15 cellular contexts compared by ENCODE assay signal in genomic region chr15:59616390-59616789, GRCh38. TPM values are rescaled to one million over a fixed set of nuclear protein-coding genes. Genes with fewer than 3 reads are reported as not detected.
A peak's percentile ranks its signal among the peaks of the same experiment; 100 is the strongest.
DNase-seq lines count a peak whose midpoint lies in the region; ATAC-seq and TF ChIP-seq lines count a peak whose summit lies in the region.
"Had no signal": no experiment of that assay in that cellular context is flagged by ENCODE, and none has a peak within 500 bp of the region (broad histone marks: within the 10 kb centered on the region; RNA-seq: fewer than 3 reads in every experiment).

No MANE protein-coding gene starts in this region.

- H3K36me3 ChIP-seq in OCI-LY1 (ENCODE audit: insufficient read depth, low read length) (no peaks in the 10 kb centered on the region), hepatocyte (replicated peaks; ENCODE audit: insufficient read depth, low read depth) (no peaks in the 10 kb centered on the region), transverse colon (no peaks in the 10 kb centered on the region)
- H3K36me3 ChIP-seq: lower lobe of right lung, WERI-Rb-1 had no signal

- no peaks in the 10 kb centered on the region for H3K9me3 ChIP-seq in OCI-LY1 (ENCODE audit: low read length)
- no peaks in the 10 kb centered on the region for H3K9me3 ChIP-seq in hepatocyte (ENCODE audit: low read depth)
- H3K9me3 ChIP-seq in transverse colon: no peaks in the 10 kb centered on the region
- H3K9me3 ChIP-seq: lower lobe of right lung had no signal

- 63% methylated on average over 3 of the region's 3 CpGs for WGBS in hepatocyte (ENCODE audit: low lambda C conversion rate, missing lambda C conversion rate)
- WGBS in transverse colon (ENCODE audit: low coverage in 1 of 2), 2 donors: 17 to 29% methylated on average over 1 to 3 of the region's 3 CpGs

- H3K27me3 ChIP-seq in OCI-LY1 (ENCODE audit: insufficient read depth, low read length): no peaks in the 10 kb centered on the region; the same call in 1 of the 2 replicates
- no peaks in the 10 kb centered on the region for H3K27me3 ChIP-seq in hepatocyte
- peaks cover 4% of the 10 kb centered on the region for H3K27me3 ChIP-seq in transverse colon

- H3K9me2 ChIP-seq in OCI-LY1 (ENCODE audit: low read depth, low read length): no peaks in the 10 kb centered on the region
- no peaks in the 10 kb centered on the region for H3K9me2 ChIP-seq in hepatocyte (replicated peaks; ENCODE audit: insufficient read depth)

- no peaks in the 10 kb centered on the region for H3F3A ChIP-seq in OCI-LY1 (ENCODE audit: insufficient read depth, low read length)

- H2AFZ ChIP-seq in OCI-LY1 (ENCODE audit: low read length) (no peak overlapping the region), hepatocyte (no peak overlapping the region)

- H3K27ac ChIP-seq in OCI-LY1 (ENCODE audit: low read depth, low read length, poor library complexity, severe bottlenecking): no peak overlapping the region
- H3K27ac ChIP-seq in hepatocyte: peak overlapping the region; percentile 72
- peak overlapping the region; percentile 55 to 69 (median 60) for H3K27ac ChIP-seq in transverse colon
- H3K27ac ChIP-seq: lower lobe of right lung, WERI-Rb-1 had no signal

- DNase-seq in NCI-H345 (lab: John Stamatoyannopoulos, UW): peak; percentile 23
- DNase-seq in NCI-H345 treated with DMSO at 0.1 percent for 48 hours (lab: John Stamatoyannopoulos, UW; ENCODE audit: unreplicated experiment): no peak
- DNase-seq in hepatocyte (ENCODE audit: low spot score): peak; percentile 43
- DNase-seq in transverse colon: peak; percentile 45
- no peak for DNase-seq in left ventricle myocardium superior
- no peak for DNase-seq in activated naive CD4-positive, alpha-beta T cell treated with anti-CD3 and anti-CD28 coated beads, Interleukin-2, amount 50 U/mL, for 16 hours
- DNase-seq in NCI-H1048 (lab: John Stamatoyannopoulos, UW): no peak
- DNase-seq: activated naive CD4-positive, alpha-beta T cell; effector memory CD8-positive, alpha-beta T cell; lower lobe of right lung; NCI-H1436; nucleus accumbens; WERI-Rb-1 had no signal

- ATAC-seq in left ventricle myocardium superior: no peak
- ATAC-seq: effector memory CD8-positive, alpha-beta T cell; lower lobe of right lung had no signal

- TF ChIP-seq CTCF in OCI-LY1 (IDR thresholded peaks at IDR 0.05; ENCODE audit: low read length) (peak; percentile 25; the same call in 1 of the 2 replicates), hepatocyte (IDR thresholded peaks at IDR 0.05; ENCODE audit: poor library complexity) (peak; percentile 32), transverse colon (IDR thresholded peaks at IDR 0.05) (peak in 2 of 5 experiments; percentile 8 to 16)

- H4K20me1 ChIP-seq in OCI-LY1 (ENCODE audit: insufficient read depth, low read length): no peaks in the 10 kb centered on the region
- no peaks in the 10 kb centered on the region for H4K20me1 ChIP-seq in hepatocyte (ENCODE audit: insufficient read depth, poor library complexity, severe bottlenecking)

- H3K4me1 ChIP-seq in OCI-LY1 (ENCODE audit: insufficient read depth, low read length, severe bottlenecking): peaks cover 9% of the 10 kb centered on the region
- no peaks in the 10 kb centered on the region for H3K4me1 ChIP-seq in hepatocyte (ENCODE audit: insufficient read depth)
- peaks cover 0 to 18% (median 4%) of the 10 kb centered on the region in 4 donors for H3K4me1 ChIP-seq in transverse colon
- H3K4me1 ChIP-seq: lower lobe of right lung had no signal

- in situ Hi-C loops in transverse colon (cut with MboI; ENCODE audit: low pct_ligation_motif_present in 1 of 4, low pct_unique_long_range_greater_than_20kb in 1 of 4, low sequenced_read_pairs in 3 of 4): no loop called here

- TF ChIP-seq EP300 in transverse colon (IDR thresholded peaks at IDR 0.05; ENCODE audit: low read depth): no peak

- H3K79me2 ChIP-seq in OCI-LY1 (ENCODE audit: insufficient read depth, low read length): no peaks in the 10 kb centered on the region
- H3K79me2 ChIP-seq in hepatocyte: peaks cover 4% of the 10 kb centered on the region

- H3K4me2 ChIP-seq in OCI-LY1 (ENCODE audit: low read length): no peak overlapping the region
- H3K4me2 ChIP-seq in hepatocyte: peak overlapping the region; percentile 19

- H3K4me3 ChIP-seq in OCI-LY1 (ENCODE audit: low read depth, low read length, poor library complexity, severe bottlenecking): no peak overlapping the region
- no peak overlapping the region for H3K4me3 ChIP-seq in hepatocyte
- peak overlapping the region in 2 of 4 donors; percentile 10 to 43 for H3K4me3 ChIP-seq in transverse colon
- H3K4me3 ChIP-seq: lower lobe of right lung had no signal

- no peak overlapping the region for H3K9ac ChIP-seq in OCI-LY1 (ENCODE audit: low read length)

- intact Hi-C loops in transverse colon (cut with DNase I; ENCODE audit: low total_unique reads): no loop called here
- intact Hi-C loops in left ventricle myocardium superior (cut with micrococcal nuclease): no loop called here

- TF ChIP-seq POLR2A in transverse colon (IDR thresholded peaks at IDR 0.05): peak; percentile 36

RNA-seq across cellular contexts. Expression of gene GCNT3, which starts 4.8 kb away (rescaled TPM):
- total RNA-seq in hepatocyte: 17.5 and 21.6 TPM in 2 replicates
- 14.6 and 19.9 TPM in 2 replicates for polyA plus RNA-seq in hepatocyte
- total RNA-seq in transverse colon: 100 to 1,000 TPM; 117 to 289 (median 184) TPM
- total RNA-seq in left ventricle myocardium superior: not detected
- polyA plus RNA-seq: IgD-negative memory B cell had no signal

RNA-seq across cellular contexts. Expression of gene GTF2A2, which starts 40.9 kb away (rescaled TPM):
- total RNA-seq in hepatocyte: 42.9 and 50.9 TPM in 2 replicates
- 252 and 253 TPM in 2 replicates for polyA plus RNA-seq in hepatocyte
- total RNA-seq in transverse colon: 10 to 100 TPM in 3 of 4 donors, 1 to 10 TPM in 1; 4.4 to 27.7 (median 17.8) TPM
- total RNA-seq in left ventricle myocardium superior: 121 TPM

Comparison
In these comparisons a context has a peak if more than half of its experiments do, and no peak if none do; other contexts are left out.
1. DNase-seq: peak in NCI-H345 (single experiment), hepatocyte (single experiment) and transverse colon (single experiment); none in NCI-H345 treated with DMSO at 0.1 percent for 48 hours (single experiment), left ventricle myocardium superior (single experiment), activated naive CD4-positive, alpha-beta T cell treated with anti-CD3 and anti-CD28 coated beads, Interleukin-2, amount 50 U/mL, for 16 hours (single experiment) and NCI-H1048 (single experiment).
2. RNA of gene GCNT3, which starts 4.8 kb away (total RNA-seq): 117 to 289 TPM in transverse colon and 17.5 to 21.6 TPM in hepatocyte; not detected in left ventricle myocardium superior (single experiment); every median in the first group is over 10 times any median in the second.